12 cellular contexts compared by ENCODE assay signal in genomic region chr1:201229771-201230635, GRCh38. TPM values are rescaled to one million over a fixed set of nuclear protein-coding genes. Genes with fewer than 3 reads are reported as not detected.
DNase-seq lines count a peak whose midpoint lies in the region; ATAC-seq and TF ChIP-seq lines count a peak whose summit lies in the region.
"Had no signal": no experiment of that assay in that cellular context is flagged by ENCODE, and none has a peak within 500 bp of the region (broad histone marks: within the 10 kb centered on the region; RNA-seq: fewer than 3 reads in every experiment).

No MANE protein-coding gene starts in this region.

- H3K4me1 Mint-ChIP-seq in WTC11, result no peaks in the 10 kb centered on the region
- no peaks in the 10 kb centered on the region for H3K4me1 Mint-ChIP-seq in activated T-helper 2 cell treated with anti-CD3 and anti-CD28 coated beads, Interferon-gamma antibody, Interleukin-2, Interleukin-4, amounts not matched to agents 10 μg/mL and 5 μg/mL and 100 μg/mL, durations not matched to agents 14 hours and 24 hours and 36 hours (ENCODE audit: low read depth)
- H3K4me1 Mint-ChIP-seq: activated naive CD8-positive, alpha-beta T cell treated with anti-CD3 and anti-CD28 coated beads, Interleukin-2, amount 10 ng/mL, durations not matched to agents 7 days and 5 days; naive thymus-derived CD4-positive, alpha-beta T cell had no signal

- CTCF ChIA-PET in Panc1 (lab: Charles Lee) (no interaction called here), WTC11 (lab: Charles Lee) (interaction anchor here (0.5 to 1.5 kb wide), 6 partner anchors 15 to 129 kb away, joined by 3 to 5 read pairs (median 3); partner anchors contain the start of gene TMEM9)

- no peak overlapping the region for H3K4me3 ChIP-seq in Panc1 (ENCODE audit: low read depth in 2 of 2, low read length in 2 of 2)
- no peak overlapping the region for H3K4me3 ChIP-seq in skeletal muscle cell (ENCODE audit: low read depth, low read length)

- H3K27me3 ChIP-seq in Panc1 (ENCODE audit: control insufficient read depth, insufficient read depth, low read length), result no peaks in the 10 kb centered on the region

- H3K9me3 ChIP-seq in Panc1 (ENCODE audit: control insufficient read depth, insufficient read depth, low read depth, low read length), result no peaks in the 10 kb centered on the region

- H3K27me3 Mint-ChIP-seq in WTC11 (ENCODE audit: low read depth), result peaks cover 19% of the 10 kb centered on the region
- peaks cover 14% of the 10 kb centered on the region for H3K27me3 Mint-ChIP-seq in activated T-helper 2 cell treated with anti-CD3 and anti-CD28 coated beads, Interferon-gamma antibody, Interleukin-2, Interleukin-4, amounts not matched to agents 10 μg/mL and 5 μg/mL and 100 μg/mL, durations not matched to agents 14 hours and 24 hours and 36 hours (ENCODE audit: low read depth)

- intact Hi-C loops in Panc1 (cut with micrococcal nuclease; ENCODE audit: unreplicated experiment), result no loop called here
- intact Hi-C loops in activated T-helper 2 cell treated with anti-CD3 and anti-CD28 coated beads, Interferon-gamma antibody, Interleukin-2, Interleukin-4, amounts not matched to agents 10 μg/mL and 5 μg/mL and 100 μg/mL, durations not matched to agents 14 hours and 24 hours and 36 hours (cut with micrococcal nuclease), result no loop called here

- no peak overlapping the region for H3K4me3 Mint-ChIP-seq in WTC11
- no peak overlapping the region for H3K4me3 Mint-ChIP-seq in activated T-helper 2 cell treated with anti-CD3 and anti-CD28 coated beads, Interferon-gamma antibody, Interleukin-2, Interleukin-4, amounts not matched to agents 10 μg/mL and 5 μg/mL and 100 μg/mL, durations not matched to agents 14 hours and 24 hours and 36 hours (ENCODE audit: low read depth)
- H3K4me3 Mint-ChIP-seq: activated naive CD8-positive, alpha-beta T cell treated with anti-CD3 and anti-CD28 coated beads, Interleukin-2, amount 10 ng/mL, durations not matched to agents 7 days and 5 days; naive thymus-derived CD4-positive, alpha-beta T cell had no signal

- no peaks in the 10 kb centered on the region for H3K4me1 ChIP-seq in Panc1 (ENCODE audit: control insufficient read depth, insufficient read depth, low read length)

- H3K36me3 ChIP-seq in Panc1 (ENCODE audit: control insufficient read depth, insufficient read depth, low read length), result no peaks in the 10 kb centered on the region

- peak; percentile 19 for DNase-seq in activated CD8-positive, alpha-beta memory T cell treated with anti-CD3 and anti-CD28 coated beads for 24 hours
- no peak for DNase-seq in activated CD8-positive, alpha-beta memory T cell treated with anti-CD3 and anti-CD28 coated beads, Interleukin-2, amount 50 U/mL, for 48 hours
- no peak for DNase-seq in Panc1 (ENCODE audit: low read depth, low spot score)
- DNase-seq in epithelial cell of prostate (ENCODE audit: low read depth, low spot score), result peak; percentile 49
- peak; percentile 32 for DNase-seq in skeletal muscle cell (ENCODE audit: low read depth)
- DNase-seq in WTC11 (ENCODE audit: low spot score), result no peak
- DNase-seq in activated T-helper 2 cell treated with anti-CD3 and anti-CD28 coated beads, Interferon-gamma antibody, Interleukin-2, Interleukin-4, amounts not matched to agents 10 μg/mL and 5 μg/mL and 100 μg/mL, durations not matched to agents 14 hours and 24 hours and 36 hours (ENCODE audit: low spot score), result no peak
- DNase-seq: activated CD4-positive, alpha-beta T cell treated with anti-CD3 and anti-CD28 coated beads, Interleukin-2, amount 50 U/mL, for 48 hours; activated naive CD8-positive, alpha-beta T cell treated with anti-CD3 and anti-CD28 coated beads, Interleukin-2, amount 10 ng/mL, durations not matched to agents 7 days and 5 days; naive thymus-derived CD4-positive, alpha-beta T cell; NCI-H446 had no signal

- H3K27ac ChIP-seq in Panc1 (ENCODE audit: low read length) (no peak overlapping the region), epithelial cell of prostate (no peak overlapping the region)

- TF ChIP-seq CTCF in Panc1 (IDR thresholded peaks at IDR 0.05) (no peak), WTC11 (IDR thresholded peaks at IDR 0.05) (no peak)

- ATAC-seq in Panc1 (peak; percentile 51; the same call in 1 of the 2 replicates), WTC11 (no peak), HG03457 (IDR thresholded peaks at IDR 0.05; ENCODE audit: unreplicated experiment) (no peak)
- ATAC-seq: naive thymus-derived CD4-positive, alpha-beta T cell had no signal

- in situ Hi-C loops in Panc1 (cut with HindIII; ENCODE audit: low pct_unique_long_range_greater_than_20kb, low sequenced_read_pairs), result no loop called here

- H3K9me3 Mint-ChIP-seq in WTC11, result peaks cover 15% of the 10 kb centered on the region
- no peaks in the 10 kb centered on the region for H3K9me3 Mint-ChIP-seq in activated T-helper 2 cell treated with anti-CD3 and anti-CD28 coated beads, Interferon-gamma antibody, Interleukin-2, Interleukin-4, amounts not matched to agents 10 μg/mL and 5 μg/mL and 100 μg/mL, durations not matched to agents 14 hours and 24 hours and 36 hours

- POLR2A ChIA-PET in Panc1 (lab: Charles Lee), result no interaction called here
- POLR2A ChIA-PET in WTC11 (lab: Charles Lee), result no interaction called here

- no peak overlapping the region for H3K27ac Mint-ChIP-seq in WTC11
- no peak overlapping the region for H3K27ac Mint-ChIP-seq in activated T-helper 2 cell treated with anti-CD3 and anti-CD28 coated beads, Interferon-gamma antibody, Interleukin-2, Interleukin-4, amounts not matched to agents 10 μg/mL and 5 μg/mL and 100 μg/mL, durations not matched to agents 14 hours and 24 hours and 36 hours
- H3K27ac Mint-ChIP-seq: activated naive CD8-positive, alpha-beta T cell treated with anti-CD3 and anti-CD28 coated beads, Interleukin-2, amount 10 ng/mL, durations not matched to agents 7 days and 5 days; naive thymus-derived CD4-positive, alpha-beta T cell had no signal

- no peaks in the 10 kb centered on the region for H3K36me3 Mint-ChIP-seq in WTC11
- H3K36me3 Mint-ChIP-seq in activated T-helper 2 cell treated with anti-CD3 and anti-CD28 coated beads, Interferon-gamma antibody, Interleukin-2, Interleukin-4, amounts not matched to agents 10 μg/mL and 5 μg/mL and 100 μg/mL, durations not matched to agents 14 hours and 24 hours and 36 hours (ENCODE audit: low read depth), result no peaks in the 10 kb centered on the region
- H3K36me3 Mint-ChIP-seq: naive thymus-derived CD4-positive, alpha-beta T cell had no signal

- BruUV-seq in Panc1 (replicated peaks; lab: Mats Ljungman, UMichigan), result no TSS peak

TF ChIP-seq in WTC11, 78 proteins besides CTCF, POLR2A, EP300 and RAD21 (continues in another document):
- no peak for TF ChIP-seq E2F5 (CRISPR knock-in tag; IDR thresholded peaks at IDR 0.05)
- no peak for TF ChIP-seq HMGA2 (CRISPR knock-in tag; IDR thresholded peaks at IDR 0.05)
- TF ChIP-seq ZNF232 (CRISPR knock-in tag; IDR thresholded peaks at IDR 0.05), result no peak
- TF ChIP-seq, protein P1, sequence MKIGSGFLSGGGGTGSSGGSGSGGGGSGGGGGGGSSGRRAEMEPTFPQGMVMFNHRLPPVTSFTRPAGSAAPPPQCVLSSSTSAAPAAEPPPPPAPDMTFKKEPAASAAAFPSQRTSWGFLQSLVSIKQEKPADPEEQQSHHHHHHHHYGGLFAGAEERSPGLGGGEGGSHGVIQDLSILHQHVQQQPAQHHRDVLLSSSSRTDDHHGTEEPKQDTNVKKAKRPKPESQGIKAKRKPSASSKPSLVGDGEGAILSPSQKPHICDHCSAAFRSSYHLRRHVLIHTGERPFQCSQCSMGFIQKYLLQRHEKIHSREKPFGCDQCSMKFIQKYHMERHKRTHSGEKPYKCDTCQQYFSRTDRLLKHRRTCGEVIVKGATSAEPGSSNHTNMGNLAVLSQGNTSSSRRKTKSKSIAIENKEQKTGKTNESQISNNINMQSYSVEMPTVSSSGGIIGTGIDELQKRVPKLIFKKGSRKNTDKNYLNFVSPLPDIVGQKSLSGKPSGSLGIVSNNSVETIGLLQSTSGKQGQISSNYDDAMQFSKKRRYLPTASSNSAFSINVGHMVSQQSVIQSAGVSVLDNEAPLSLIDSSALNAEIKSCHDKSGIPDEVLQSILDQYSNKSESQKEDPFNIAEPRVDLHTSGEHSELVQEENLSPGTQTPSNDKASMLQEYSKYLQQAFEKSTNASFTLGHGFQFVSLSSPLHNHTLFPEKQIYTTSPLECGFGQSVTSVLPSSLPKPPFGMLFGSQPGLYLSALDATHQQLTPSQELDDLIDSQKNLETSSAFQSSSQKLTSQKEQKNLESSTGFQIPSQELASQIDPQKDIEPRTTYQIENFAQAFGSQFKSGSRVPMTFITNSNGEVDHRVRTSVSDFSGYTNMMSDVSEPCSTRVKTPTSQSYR (CRISPR knock-in tag; IDR thresholded peaks at IDR 0.05), result no peak
- TF ChIP-seq ZMAT4 (CRISPR knock-in tag; IDR thresholded peaks at IDR 0.05), result no peak
- no peak for TF ChIP-seq RELA (CRISPR knock-in tag; IDR thresholded peaks at IDR 0.05; ENCODE audit: borderline replicate concordance)
- TF ChIP-seq CBFB (CRISPR knock-in tag; IDR thresholded peaks at IDR 0.05; ENCODE audit: low read depth), result no peak
- TF ChIP-seq CREB1 (CRISPR knock-in tag; IDR thresholded peaks at IDR 0.05), result no peak

RNA-seq across cellular contexts. Expression of gene IGFN1, which starts 39.4 kb away (rescaled TPM):
- not detected for total RNA-seq in Panc1 (2021; ENCODE audit: unreplicated experiment)
- not detected for polyA plus RNA-seq in Panc1 (2012; ENCODE audit: insufficient read length)
- 0.11 TPM in 1 of 3 replicates, not detected in the others for total RNA-seq in WTC11 (2021)
- total RNA-seq in activated T-helper 2 cell treated with anti-CD3 and anti-CD28 coated beads, Interferon-gamma antibody, Interleukin-2, Interleukin-4, amounts not matched to agents 10 μg/mL and 5 μg/mL and 100 μg/mL, durations not matched to agents 14 hours and 24 hours and 36 hours, result not detected in 2 replicates
- total RNA-seq: activated naive CD8-positive, alpha-beta T cell treated with anti-CD3 and anti-CD28 coated beads, Interleukin-2, amount 10 ng/mL, durations not matched to agents 7 days and 5 days; naive thymus-derived CD4-positive, alpha-beta T cell had no signal
- polyA plus RNA-seq: naive thymus-derived CD4-positive, alpha-beta T cell had no signal

RNA-seq across cellular contexts. Expression of gene PKP1, which starts 53.3 kb away (rescaled TPM):
- 0.44 TPM for total RNA-seq in Panc1 (2021; ENCODE audit: unreplicated experiment)
- polyA plus RNA-seq in Panc1 (2012; ENCODE audit: insufficient read length), result 0.21 TPM
- 0.18 to 0.41 TPM (median 0.24 TPM) in 3 replicates for total RNA-seq in WTC11 (2021)
- not detected in 2 replicates for total RNA-seq in activated T-helper 2 cell treated with anti-CD3 and anti-CD28 coated beads, Interferon-gamma antibody, Interleukin-2, Interleukin-4, amounts not matched to agents 10 μg/mL and 5 μg/mL and 100 μg/mL, durations not matched to agents 14 hours and 24 hours and 36 hours
- total RNA-seq: activated naive CD8-positive, alpha-beta T cell treated with anti-CD3 and anti-CD28 coated beads, Interleukin-2, amount 10 ng/mL, durations not matched to agents 7 days and 5 days; naive thymus-derived CD4-positive, alpha-beta T cell had no signal
- polyA plus RNA-seq: naive thymus-derived CD4-positive, alpha-beta T cell had no signal

Comparison
In these comparisons a context has a peak if more than half of its experiments do, and no peak if none do; other contexts are left out.
1. DNase-seq: peak in activated CD8-positive, alpha-beta memory T cell treated with anti-CD3 and anti-CD28 coated beads for 24 hours (single experiment), epithelial cell of prostate (single experiment) and skeletal muscle cell (single experiment); none in activated CD8-positive, alpha-beta memory T cell treated with anti-CD3 and anti-CD28 coated beads, Interleukin-2, amount 50 U/mL, for 48 hours (single experiment), Panc1 (single experiment), WTC11 (single experiment) and activated T-helper 2 cell treated with anti-CD3 and anti-CD28 coated beads, Interferon-gamma antibody, Interleukin-2, Interleukin-4, amounts not matched to agents 10 μg/mL and 5 μg/mL and 100 μg/mL, durations not matched to agents 14 hours and 24 hours and 36 hours (single experiment).